In genomic region chr21:45456014-45456835, GRCh38 we compare ENCODE assay signal across 12 cellular contexts. TPM values are rescaled to one million over a fixed set of nuclear protein-coding genes. Genes with fewer than 3 reads are reported as not detected.
DNase-seq lines count a peak whose midpoint lies in the region; ATAC-seq and TF ChIP-seq lines count a peak whose summit lies in the region.
"Had no signal": no experiment of that assay in that cellular context is flagged by ENCODE, and none has a peak within 500 bp of the region (broad histone marks: within the 10 kb centered on the region; RNA-seq: fewer than 3 reads in every experiment).

No MANE protein-coding gene starts in this region.

- peaks cover 16 to 60% (median 44%) of the 10 kb centered on the region in 4 donors for H3K4me1 ChIP-seq in esophagus muscularis mucosa
- H3K4me1 ChIP-seq in muscle layer of colon (ENCODE audit: insufficient read depth, low read length): peaks cover 16% of the 10 kb centered on the region
- H3K4me1 ChIP-seq in upper lobe of left lung: peaks cover 6 to 31% (median 12%) of the 10 kb centered on the region in 4 donors

- ATAC-seq in upper lobe of left lung (ENCODE audit: low FRiP score in 2 of 2): peak in 1 of 2 donors; percentile 28
- no peak for ATAC-seq in GM21723 (IDR thresholded peaks at IDR 0.05; ENCODE audit: unreplicated experiment)
- ATAC-seq: stimulated activated effector memory CD8-positive, alpha-beta T cell treated with anti-CD3 and anti-CD28 coated beads, Interleukin-12 subunit alpha, Interleukin-12 subunit beta, amount 100 ng/mL, for 72 hours had no signal

- 91% methylated on average over 23 of the region's 55 CpGs for WGBS in esophagus muscularis mucosa
- 84 to 90% methylated on average over 39 to 42 of the region's 55 CpGs for WGBS in upper lobe of left lung, 2 donors

- H3K9ac ChIP-seq in muscle layer of colon (ENCODE audit: low read length): no peak overlapping the region

- intact Hi-C loops in esophagus muscularis mucosa (cut with DNase I): no loop called here

- TF ChIP-seq EP300 in esophagus muscularis mucosa (IDR thresholded peaks at IDR 0.05) (no peak), upper lobe of left lung (IDR thresholded peaks at IDR 0.05) (no peak)

- peaks cover 0 to 12% (median 6%) of the 10 kb centered on the region in 4 donors for H3K36me3 ChIP-seq in esophagus muscularis mucosa
- no peaks in the 10 kb centered on the region for H3K36me3 ChIP-seq in muscle layer of colon (ENCODE audit: insufficient read depth, low read length)
- H3K36me3 ChIP-seq in upper lobe of left lung: peaks cover 0 to 4% (median 0%) of the 10 kb centered on the region in 4 donors

- H3K27me3 ChIP-seq in esophagus muscularis mucosa (peaks cover 0 to 30% (median 0%) of the 10 kb centered on the region in 4 donors), muscle layer of colon (ENCODE audit: control insufficient read depth in 1 of 2, insufficient read depth in 2 of 2, low read length in 2 of 2) (no peaks in the 10 kb centered on the region), upper lobe of left lung (no peaks in the 10 kb centered on the region)

- peaks cover 0 to 3% (median under 1%) of the 10 kb centered on the region in 4 donors for H3K9me3 ChIP-seq in esophagus muscularis mucosa
- no peaks in the 10 kb centered on the region for H3K9me3 ChIP-seq in muscle layer of colon (ENCODE audit: low read length)
- H3K9me3 ChIP-seq in upper lobe of left lung: peaks cover 0 to 2% (median 0%) of the 10 kb centered on the region in 4 donors

- DNase-seq in NCI-H1105 treated with DMSO at 0.1 percent for 48 hours (lab: John Stamatoyannopoulos, UW): peak; percentile 28
- DNase-seq in NCI-H1105 (lab: John Stamatoyannopoulos, UW): no peak
- DNase-seq in esophagus muscularis mucosa (ENCODE audit: extremely low spot score): no peak
- DNase-seq in upper lobe of left lung: peak in 1 of 2 donors; percentile 83
- no peak for DNase-seq in caudate nucleus (lab: John Stamatoyannopoulos, UW)
- DNase-seq in SIG-M5 (lab: John Stamatoyannopoulos, UW): no peak
- DNase-seq: activated CD4-positive, alpha-beta T cell treated with anti-CD3 and anti-CD28 coated beads for 4 hours; dermis blood vessel endothelial cell; stimulated activated CD4-positive, alpha-beta T cell treated with anti-CD3 and anti-CD28 coated beads, Interleukin-4, amount 100 ng/mL, for 24 hours had no signal

- TF ChIP-seq POLR2A in esophagus muscularis mucosa (IDR thresholded peaks at IDR 0.05; ENCODE audit: low read depth): no peak
- TF ChIP-seq POLR2A in upper lobe of left lung (IDR thresholded peaks at IDR 0.05): no peak

- TF ChIP-seq CTCF in esophagus muscularis mucosa (IDR thresholded peaks at IDR 0.05): no peak
- no peak for TF ChIP-seq CTCF in upper lobe of left lung (IDR thresholded peaks at IDR 0.05)

- H3K27ac ChIP-seq in esophagus muscularis mucosa (replicated peaks in 1 of 4): peak overlapping the region in 3 of 4 donors; percentile 37 to 57 (median 53)
- H3K27ac ChIP-seq in muscle layer of colon (ENCODE audit: low read depth, low read length): peak overlapping the region; percentile 23
- peak overlapping the region in 2 of 4 donors; percentile 50 to 56 for H3K27ac ChIP-seq in upper lobe of left lung
- no peak overlapping the region for H3K27ac ChIP-seq in caudate nucleus (ENCODE audit: low read depth, low read length)

- H3K4me3 ChIP-seq in esophagus muscularis mucosa (peak overlapping the region; percentile 41 to 54 (median 44)), muscle layer of colon (ENCODE audit: low read depth in 1 of 2, low read length in 2 of 2) (peak overlapping the region; percentile 50 to 58), upper lobe of left lung (peak overlapping the region in 3 of 4 donors; percentile 26 to 40 (median 32))

RNA-seq across cellular contexts. Expression of gene COL18A1, which starts 51.3 kb away (rescaled TPM):
- 100 to 1,000 TPM in 3 of 4 donors, 10 to 100 TPM in 1; 97.7 to 173 (median 110) TPM for total RNA-seq in esophagus muscularis mucosa
- total RNA-seq in upper lobe of left lung: 100 to 1,000 TPM in 2 of 6 donors, 10 to 100 TPM in 4; 34.5 to 138 (median 70.5) TPM
